Comparison of ENCODE assay signal across 2 cellular contexts in genomic region chr10:113021268-113022028, GRCh38.
TF ChIP-seq lines count a peak whose summit lies in the region.

No MANE protein-coding gene starts in this region.

TF ChIP-seq in liver, 16 proteins besides CTCF, POLR2A, EP300 and RAD21 (continued from another document):
- TF ChIP-seq REST (IDR thresholded peaks at IDR 0.05) (peak; percentile 74), NR2F2 (IDR thresholded peaks at IDR 0.05) (no peak), ATF3 (IDR thresholded peaks at IDR 0.05) (peak; percentile 43), FOXA1 (IDR thresholded peaks at IDR 0.05) (peak; percentile 92), TAF1 (conservative IDR thresholded peaks at IDR 0.05) (no peak), ZBTB33 (IDR thresholded peaks at IDR 0.05) (peak; percentile 54), EGR1 (IDR thresholded peaks at IDR 0.05; ENCODE audit: low read depth in 2 of 2) (peak; percentile 41 to 92), RXRA (IDR thresholded peaks at IDR 0.05) (peak; percentile 84 to 92), JUND (IDR thresholded peaks at IDR 0.05) (peak; percentile 46 to 80), HNF4G (IDR thresholded peaks at IDR 0.05) (peak; percentile 97), HNF4A (conservative IDR thresholded peaks at IDR 0.05) (peak; percentile 98 to 99)

TF ChIP-seq in HepG2, 621 proteins besides CTCF, POLR2A, EP300 and RAD21 (continued from another document):
- no peak for TF ChIP-seq MLXIP (CRISPR knock-in tag; IDR thresholded peaks at IDR 0.05; ENCODE audit: borderline replicate concordance)
- TF ChIP-seq ZNF260 (CRISPR knock-in tag; IDR thresholded peaks at IDR 0.05; ENCODE audit: borderline replicate concordance, low read depth) = no peak
- no peak for TF ChIP-seq PREB (CRISPR knock-in tag; IDR thresholded peaks at IDR 0.05)
- TF ChIP-seq FOSL1 (CRISPR knock-in tag; IDR thresholded peaks at IDR 0.05; ENCODE audit: borderline replicate concordance) = no peak
- no peak for TF ChIP-seq ZNF383 (CRISPR knock-in tag; IDR thresholded peaks at IDR 0.05; ENCODE audit: borderline replicate concordance)
- TF ChIP-seq HMG20B (CRISPR knock-in tag; conservative IDR thresholded peaks at IDR 0.05) = no peak
- TF ChIP-seq YEATS4 (CRISPR knock-in tag; IDR thresholded peaks at IDR 0.05; ENCODE audit: borderline replicate concordance) = no peak
- TF ChIP-seq HNRNPK (IDR thresholded peaks at IDR 0.05; ENCODE audit: low read depth, low read length, poor library complexity, severe bottlenecking) = no peak
- no peak for TF ChIP-seq ZNF350 (CRISPR knock-in tag; IDR thresholded peaks at IDR 0.05; ENCODE audit: borderline replicate concordance, low read depth)
- TF ChIP-seq FOXO1 (CRISPR knock-in tag; IDR thresholded peaks at IDR 0.05) = no peak
